ENCODE assay signal across 1 cellular context in the genomic region with DNA sequence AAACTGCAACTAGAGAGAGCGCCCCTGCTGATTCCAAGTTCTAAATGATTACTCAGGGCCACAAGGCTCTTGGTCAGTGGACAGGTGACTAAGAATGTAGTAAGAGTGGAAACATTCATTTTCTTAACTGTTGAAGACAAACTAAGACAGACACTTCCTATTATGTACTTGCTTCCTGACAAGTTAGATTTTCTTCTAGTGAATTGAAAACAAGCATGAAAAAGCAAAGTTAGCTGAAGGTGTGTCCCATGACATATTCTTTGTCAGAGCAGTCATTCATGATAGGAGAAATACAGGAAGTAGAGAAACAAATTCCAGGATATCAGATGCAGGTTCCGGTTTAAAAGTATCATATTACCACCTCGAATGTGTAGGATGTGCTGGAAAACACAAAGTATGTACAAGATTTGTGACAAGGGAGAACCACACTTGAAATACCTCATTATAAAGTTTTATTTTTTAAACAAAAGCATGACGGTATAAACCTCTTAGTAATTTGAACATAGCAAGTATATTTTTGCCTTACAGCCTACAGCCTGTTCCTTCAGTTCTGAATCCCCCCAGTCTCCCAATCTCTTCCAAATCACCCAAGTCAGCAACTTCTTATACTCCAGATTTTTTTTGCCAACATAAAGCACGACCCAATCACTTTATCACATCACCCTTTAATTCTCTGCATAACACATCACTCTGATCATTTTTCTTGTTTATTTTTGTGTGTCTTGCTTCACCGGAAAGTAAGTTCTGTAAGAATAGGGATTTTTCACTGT.
TF ChIP-seq lines count a peak whose summit lies in the region.

No MANE protein-coding gene starts in this region.

TF ChIP-seq in HEK293, 187 proteins besides CTCF, POLR2A, EP300 and RAD21 (continued from another document):
- TF ChIP-seq ZBTB11 (tag by site-specific recombination; conservative IDR thresholded peaks at IDR 0.05; ENCODE audit: low read depth) (no peak), PRDM1 (tag by site-specific recombination; IDR thresholded peaks at IDR 0.05) (0 out of 2 replicates have a peak, but pooled peaks have one; percentile 30), ZNF184 (tag by site-specific recombination; IDR thresholded peaks at IDR 0.05) (0 out of 2 replicates have a peak, but pooled peaks have one; percentile 6), SP7 (tag by site-specific recombination; IDR thresholded peaks at IDR 0.05) (0 out of 2 replicates have a peak, but pooled peaks have one; percentile 32), ZNF677 (tag by site-specific recombination; IDR thresholded peaks at IDR 0.05) (no peak), ZBTB20 (tag by site-specific recombination; IDR thresholded peaks at IDR 0.05) (peak; percentile 92), ZBTB17 (tag by site-specific recombination; IDR thresholded peaks at IDR 0.05) (0 out of 2 replicates have a peak, but pooled peaks have one; percentile 40), ZSCAN16 (tag by site-specific recombination; IDR thresholded peaks at IDR 0.05) (no peak), ZNF24 (tag by site-specific recombination; IDR thresholded peaks at IDR 0.05) (no peak), ZNF658 (tag by site-specific recombination; IDR thresholded peaks at IDR 0.05) (no peak), HOXD13 (CRISPR knock-in tag; IDR thresholded peaks at IDR 0.05; ENCODE audit: borderline replicate concordance) (no peak), ZNF16 (tag by site-specific recombination; IDR thresholded peaks at IDR 0.05; ENCODE audit: low read depth) (no peak), ZBTB6 (tag by site-specific recombination; IDR thresholded peaks at IDR 0.05) (no peak), ZNF398 (tag by site-specific recombination; IDR thresholded peaks at IDR 0.05) (no peak), IKZF3 (tag by site-specific recombination; IDR thresholded peaks at IDR 0.05) (0 out of 2 replicates have a peak, but pooled peaks have one; percentile 14), ZNF629 (tag by site-specific recombination; IDR thresholded peaks at IDR 0.05) (peak; percentile 62), ZIC2 (tag by site-specific recombination; IDR thresholded peaks at IDR 0.05) (no peak), ZNF639 (tag by site-specific recombination; IDR thresholded peaks at IDR 0.05) (no peak), ZNF423 (tag by site-specific recombination; IDR thresholded peaks at IDR 0.05) (no peak), ZNF600 (tag by site-specific recombination; IDR thresholded peaks at IDR 0.05) (peak; percentile 67; the same call in 1 of the 2 replicates)
- TF ChIP-seq, protein P1, sequence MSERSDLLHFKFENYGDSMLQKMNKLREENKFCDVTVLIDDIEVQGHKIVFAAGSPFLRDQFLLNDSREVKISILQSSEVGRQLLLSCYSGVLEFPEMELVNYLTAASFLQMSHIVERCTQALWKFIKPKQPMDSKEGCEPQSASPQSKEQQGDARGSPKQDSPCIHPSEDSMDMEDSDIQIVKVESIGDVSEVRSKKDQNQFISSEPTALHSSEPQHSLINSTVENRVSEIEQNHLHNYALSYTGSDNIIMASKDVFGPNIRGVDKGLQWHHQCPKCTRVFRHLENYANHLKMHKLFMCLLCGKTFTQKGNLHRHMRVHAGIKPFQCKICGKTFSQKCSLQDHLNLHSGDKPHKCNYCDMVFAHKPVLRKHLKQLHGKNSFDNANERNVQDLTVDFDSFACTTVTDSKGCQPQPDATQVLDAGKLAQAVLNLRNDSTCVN (tag by site-specific recombination; optimal IDR thresholded peaks at IDR 0.05), result no peak
- TF ChIP-seq, protein P2, sequence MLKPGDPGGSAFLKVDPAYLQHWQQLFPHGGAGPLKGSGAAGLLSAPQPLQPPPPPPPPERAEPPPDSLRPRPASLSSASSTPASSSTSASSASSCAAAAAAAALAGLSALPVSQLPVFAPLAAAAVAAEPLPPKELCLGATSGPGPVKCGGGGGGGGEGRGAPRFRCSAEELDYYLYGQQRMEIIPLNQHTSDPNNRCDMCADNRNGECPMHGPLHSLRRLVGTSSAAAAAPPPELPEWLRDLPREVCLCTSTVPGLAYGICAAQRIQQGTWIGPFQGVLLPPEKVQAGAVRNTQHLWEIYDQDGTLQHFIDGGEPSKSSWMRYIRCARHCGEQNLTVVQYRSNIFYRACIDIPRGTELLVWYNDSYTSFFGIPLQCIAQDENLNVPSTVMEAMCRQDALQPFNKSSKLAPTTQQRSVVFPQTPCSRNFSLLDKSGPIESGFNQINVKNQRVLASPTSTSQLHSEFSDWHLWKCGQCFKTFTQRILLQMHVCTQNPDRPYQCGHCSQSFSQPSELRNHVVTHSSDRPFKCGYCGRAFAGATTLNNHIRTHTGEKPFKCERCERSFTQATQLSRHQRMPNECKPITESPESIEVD (tag by site-specific recombination; IDR thresholded peaks at IDR 0.05), result peak; percentile 86
- TF ChIP-seq, protein P3, sequence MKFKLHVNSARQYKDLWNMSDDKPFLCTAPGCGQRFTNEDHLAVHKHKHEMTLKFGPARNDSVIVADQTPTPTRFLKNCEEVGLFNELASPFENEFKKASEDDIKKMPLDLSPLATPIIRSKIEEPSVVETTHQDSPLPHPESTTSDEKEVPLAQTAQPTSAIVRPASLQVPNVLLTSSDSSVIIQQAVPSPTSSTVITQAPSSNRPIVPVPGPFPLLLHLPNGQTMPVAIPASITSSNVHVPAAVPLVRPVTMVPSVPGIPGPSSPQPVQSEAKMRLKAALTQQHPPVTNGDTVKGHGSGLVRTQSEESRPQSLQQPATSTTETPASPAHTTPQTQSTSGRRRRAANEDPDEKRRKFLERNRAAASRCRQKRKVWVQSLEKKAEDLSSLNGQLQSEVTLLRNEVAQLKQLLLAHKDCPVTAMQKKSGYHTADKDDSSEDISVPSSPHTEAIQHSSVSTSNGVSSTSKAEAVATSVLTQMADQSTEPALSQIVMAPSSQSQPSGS (tag by site-specific recombination; IDR thresholded peaks at IDR 0.05; ENCODE audit: low read depth), result no peak
